In genomic region chr17:29293890-29294579, GRCh38 we compare ENCODE assay signal across 8 cellular contexts.
DNase-seq lines count a peak whose midpoint lies in the region; ATAC-seq lines count a peak whose summit lies in the region.

Gene NUFIP2, minus strand, starts transcription at chr17:29294148. Its CDS starts 89 bp downstream, at chr17:29294059.

- DNase-seq in C1 segment of cervical spinal cord (lab: John Stamatoyannopoulos, UW) (peak; percentile 69 to 99 (median 97)), NCI-H748 treated with DMSO at 0.1 percent for 48 hours (lab: John Stamatoyannopoulos, UW) (peak; percentile 98), dedifferentiated amniotic fluid mesenchymal stem cell (ENCODE audit: extremely low spot score) (peak; percentile 99), left kidney (ENCODE audit: low read depth, low spot score) (peak; percentile 100)
- peak; percentile 90 to 97 for DNase-seq in activated CD4-positive, alpha-beta T cell treated with anti-CD3 and anti-CD28 coated beads, Interleukin-2, amount 50 U/mL, for 24 hours (ENCODE audit: low read depth in 1 of 2, low spot score in 1 of 2)
- peak; percentile 98 to 99 for DNase-seq in stimulated activated CD4-positive, alpha-beta T cell treated with anti-CD3 and anti-CD28 coated beads, Interleukin-2, amount 100 ng/mL, for 24 hours

- ATAC-seq in GM19372 (IDR thresholded peaks at IDR 0.05; ENCODE audit: low read depth, unreplicated experiment): peak; percentile 77
- ATAC-seq in HG03558 (IDR thresholded peaks at IDR 0.05; ENCODE audit: extremely low read depth, unreplicated experiment): peak; percentile 66

Comparison
In these comparisons a context has a peak if more than half of its experiments do, and no peak if none do; other contexts are left out.
1. Peak in every context shown above with its lines: DNase-seq and ATAC-seq.